9 cellular contexts compared by ENCODE assay signal in genomic region chr10:36888925-36889573, GRCh38.
DNase-seq lines count a peak whose midpoint lies in the region; ATAC-seq, FAIRE-seq and TF ChIP-seq lines count a peak whose summit lies in the region.
"Had no signal": no experiment of that assay in that cellular context is flagged by ENCODE, and none has a peak within 500 bp of the region (broad histone marks: within the 10 kb centered on the region; RNA-seq: fewer than 3 reads in every experiment).

No MANE protein-coding gene starts in this region.

- no peaks in the 10 kb centered on the region for H3K23me2 ChIP-seq in H1 (ENCODE audit: low read depth, low read length)

- WGBS in H1 (ENCODE audit: extremely low coverage in 1 of 2, insufficient coverage in 1 of 2, insufficient read length in 1 of 2, insufficient replicate concordance in 2 of 2, low coverage in 1 of 2, low lambda C conversion rate in 2 of 2, missing lambda C conversion rate in 1 of 2), 2 experiments, result 48% methylated on average over 6 of the region's 6 CpGs; no CpG with 5 or more reads in 1 of the 2 experiments
- 18 to 54% (median 46%) methylated on average over 4 to 6 of the region's 6 CpGs for WGBS in spleen, 5 donors

- no peaks in the 10 kb centered on the region; the same call in 1 of the 2 replicates for H3K79me1 ChIP-seq in H1 (ENCODE audit: low read depth, low read length)

- no peak overlapping the region for H3K9ac ChIP-seq in DND-41 (ENCODE audit: low read depth, low read length)
- H3K9ac ChIP-seq in H1 (replicated peaks in 1 of 4; ENCODE audit: extremely low read depth in 1 of 4, low read depth in 3 of 4, low read length in 3 of 4), result no peak overlapping the region

- peak; percentile 90 to 91 for TF ChIP-seq RAD21 in H1 (IDR thresholded peaks at IDR 0.05 in 1 of 2, conservative IDR thresholded peaks at IDR 0.05 in 1 of 2; ENCODE audit: low read depth in 2 of 2, low read length in 2 of 2)

- H3K4me1 ChIP-seq in DND-41 (ENCODE audit: insufficient read depth, low read length), result no peaks in the 10 kb centered on the region
- H3K4me1 ChIP-seq in H1 (replicated peaks in 1 of 4; ENCODE audit: control insufficient read depth in 3 of 4, insufficient read depth in 4 of 4, low read length in 3 of 4), result no peaks in the 10 kb centered on the region
- H3K4me1 ChIP-seq in spleen, result no peaks in the 10 kb centered on the region
- H3K4me1 ChIP-seq: Peyer's patch had no signal

- H2AFZ ChIP-seq in DND-41 (ENCODE audit: low read depth, low read length) (peak overlapping the region; percentile 31; the same call in 1 of the 2 replicates), H1 (ENCODE audit: low read length) (no peak overlapping the region)

- H3K27ac ChIP-seq in DND-41 (ENCODE audit: low read length), result no peak overlapping the region
- H3K27ac ChIP-seq in H1 (ENCODE audit: low read depth, low read length), result no peak overlapping the region
- no peak overlapping the region for H3K27ac ChIP-seq in spleen
- H3K27ac ChIP-seq: Peyer's patch had no signal

- peak; percentile 76; the same call in 1 of the 3 replicates for ATAC-seq in DND-41 (ENCODE audit: insufficient read depth, low read depth)
- peak; percentile 81 for ATAC-seq in GM21423 (IDR thresholded peaks at IDR 0.05; ENCODE audit: unreplicated experiment)
- ATAC-seq in HG03457 (IDR thresholded peaks at IDR 0.05; ENCODE audit: unreplicated experiment), result no peak

- no peak overlapping the region for H3K14ac ChIP-seq in H1 (ENCODE audit: insufficient read length)

- H3K4ac ChIP-seq in H1 (replicated peaks; ENCODE audit: insufficient read length, low read depth, low read length), result no peak overlapping the region

- FAIRE-seq in TTC549 (lab: Jason Lieb, UNC) (peak; percentile 13), H1 (lab: Jason Lieb, UNC) (peak; percentile 95)

- no peak overlapping the region for H3K56ac ChIP-seq in H1 (replicated peaks; ENCODE audit: insufficient read length, low read depth, low read length)

- H3K27me3 ChIP-seq in DND-41 (ENCODE audit: insufficient read depth, low read length, poor library complexity) (no peaks in the 10 kb centered on the region), H1 (replicated peaks in 1 of 4; ENCODE audit: control insufficient read depth in 3 of 4, extremely low read depth in 1 of 4, insufficient read depth in 3 of 4, low read length in 3 of 4) (no peaks in the 10 kb centered on the region), spleen (replicated peaks in 1 of 7) (no peaks in the 10 kb centered on the region)
- H3K27me3 ChIP-seq: Peyer's patch had no signal

- H3K4me3 ChIP-seq in DND-41 (ENCODE audit: low read depth in 1 of 2, low read length in 2 of 2), result no peak overlapping the region
- no peak overlapping the region for H3K4me3 ChIP-seq in H1 (ENCODE audit: extremely low read depth in 1 of 4, insufficient read depth in 2 of 4, low read depth in 3 of 4, low read length in 4 of 4)
- no peak overlapping the region for H3K4me3 ChIP-seq in spleen
- H3K4me3 ChIP-seq: Peyer's patch had no signal

- H2BK12ac ChIP-seq in H1 (ENCODE audit: low read depth, low read length), result no peak overlapping the region

- H2BK20ac ChIP-seq in H1 (ENCODE audit: low read length), result no peak overlapping the region

- H2AK5ac ChIP-seq in H1 (ENCODE audit: low read depth, low read length), result no peak overlapping the region

- H3K79me2 ChIP-seq in DND-41 (ENCODE audit: insufficient read depth, low read length) (no peaks in the 10 kb centered on the region), H1 (ENCODE audit: control insufficient read depth in 1 of 2, insufficient read depth in 2 of 2, low read length in 2 of 2) (no peaks in the 10 kb centered on the region)

- H3K18ac ChIP-seq in H1 (ENCODE audit: extremely low read depth, low read length), result no peak overlapping the region

- DNase-seq in DND-41 (peak; percentile 60), Kasumi-1 (lab: John Stamatoyannopoulos, UW) (peak; percentile 83 to 86), H1 (ENCODE audit: low read depth in 1 of 2, low spot score in 2 of 2) (peak; percentile 10 to 73), spleen (no peak)
- peak; percentile 34 for DNase-seq in stimulated activated CD4-positive, alpha-beta T cell treated with anti-CD3 and anti-CD28 coated beads, Interleukin-12 subunit alpha, Interleukin-12 subunit beta, amount 100 ng/mL, for 4 hours

- H3K4me2 ChIP-seq in DND-41 (ENCODE audit: insufficient read depth, low read length) (no peak overlapping the region), H1 (ENCODE audit: insufficient read depth in 1 of 2, low read depth in 2 of 2, low read length in 2 of 2) (no peak overlapping the region)

- TF ChIP-seq EP300 in H1 (IDR thresholded peaks at IDR 0.05; ENCODE audit: borderline replicate concordance in 1 of 2, low read depth in 2 of 2, low read length in 2 of 2), result no peak

- H4K5ac ChIP-seq in H1 (ENCODE audit: insufficient read length, low read depth, low read length), result no peak overlapping the region

- no peak overlapping the region for H4K8ac ChIP-seq in H1 (ENCODE audit: extremely low read depth, insufficient read depth, low read length)

- no peak overlapping the region for H2BK15ac ChIP-seq in H1 (ENCODE audit: low read length)

- CTCF ChIA-PET in H1 (lab: Charles Lee; ENCODE audit: partially characterized antibody), result interaction anchor here (1.2 kb wide), 2 partner anchors 29 to 606 kb away, joined by 4 read pairs; no protein-coding TSS in a partner anchor

- H4K20me1 ChIP-seq in DND-41 (ENCODE audit: insufficient read depth, low read length) (no peaks in the 10 kb centered on the region), H1 (replicated peaks in 1 of 2; ENCODE audit: control insufficient read depth in 1 of 2, insufficient read depth in 2 of 2, low read length in 2 of 2) (no peaks in the 10 kb centered on the region)

- intact Hi-C loops in spleen (cut with DNase I; ENCODE audit: low total_unique reads), result loop anchor here (10.0 kb wide), 1 partner anchor 1254 kb away; no protein-coding TSS in a partner anchor

- POLR2A ChIA-PET in H1 (lab: Charles Lee; ENCODE audit: partially characterized antibody), result no interaction called here

- H3K36me3 ChIP-seq in DND-41 (ENCODE audit: insufficient read depth, low read length) (no peaks in the 10 kb centered on the region), H1 (ENCODE audit: control insufficient read depth in 2 of 4, insufficient read depth in 4 of 4, low read length in 3 of 4) (no peaks in the 10 kb centered on the region), spleen (no peaks in the 10 kb centered on the region)
- H3K36me3 ChIP-seq: Peyer's patch had no signal

- peak; percentile 93 for TF ChIP-seq CTCF in DND-41 (IDR thresholded peaks at IDR 0.05; ENCODE audit: borderline replicate concordance, extremely low read depth, low read length, poor library complexity, severe bottlenecking)
- TF ChIP-seq CTCF in H1 (IDR thresholded peaks at IDR 0.05; ENCODE audit: control extremely low read depth in 1 of 3, insufficient read depth in 1 of 3, low read depth in 1 of 3, low read length in 3 of 3), result peak; percentile 63 to 89 (median 80)
- TF ChIP-seq CTCF in spleen (IDR thresholded peaks at IDR 0.05 in 8 of 11, conservative IDR thresholded peaks at IDR 0.05 in 3 of 11), result peak in 4 of 11 experiments; percentile 15 to 43 (median 31)

- no peak overlapping the region for H4K91ac ChIP-seq in H1 (replicated peaks; ENCODE audit: insufficient read length, low read length)

- no peak overlapping the region for H2BK120ac ChIP-seq in H1 (replicated peaks; ENCODE audit: low read depth, low read length)

- no peak overlapping the region for H3K23ac ChIP-seq in H1 (ENCODE audit: insufficient read length)

- no peaks in the 10 kb centered on the region for H3K9me3 ChIP-seq in DND-41 (ENCODE audit: insufficient read depth, low read length, severe bottlenecking)
- H3K9me3 ChIP-seq in H1 (ENCODE audit: insufficient read depth in 2 of 2, low read depth in 1 of 2, low read length in 1 of 2), result peaks cover 26 to 39% of the 10 kb centered on the region in 2 experiments
- no peaks in the 10 kb centered on the region for H3K9me3 ChIP-seq in spleen
- H3K9me3 ChIP-seq: Peyer's patch had no signal

- no peak for TF ChIP-seq POLR2A in H1 (IDR thresholded peaks at IDR 0.05; ENCODE audit: control extremely low read depth in 1 of 2, low read depth in 2 of 2, low read length in 2 of 2)
- TF ChIP-seq POLR2A in spleen (IDR thresholded peaks at IDR 0.05), result no peak

- no peak overlapping the region for H2BK5ac ChIP-seq in H1 (ENCODE audit: low read depth, low read length)

TF ChIP-seq in H1, 55 proteins besides CTCF, POLR2A, EP300 and RAD21:
- TF ChIP-seq MAX (IDR thresholded peaks at IDR 0.05) (no peak), RFX5 (IDR thresholded peaks at IDR 0.05; ENCODE audit: borderline replicate concordance, low read depth, low read length) (no peak), POU5F1 (IDR thresholded peaks at IDR 0.05; ENCODE audit: low read depth, low read length) (no peak), POLR2AphosphoS5 (IDR thresholded peaks at IDR 0.05; ENCODE audit: low read depth, low read length) (no peak), BCL11A (IDR thresholded peaks at IDR 0.05; ENCODE audit: low read depth in 2 of 2, low read length in 2 of 2) (no peak), ATF2 (IDR thresholded peaks at IDR 0.05; ENCODE audit: low read length) (no peak), ASH2L (IDR thresholded peaks at IDR 0.05; ENCODE audit: low read length) (no peak), RNF2 (IDR thresholded peaks at IDR 0.05; ENCODE audit: borderline replicate concordance, low read depth, low read length, missing control alignments, poor library complexity, severe bottlenecking) (no peak)
TF ChIP-seq in H1: peak in this region for 0.
